8 cellular contexts compared by ENCODE assay signal in genomic region chr2:23532311-23533013, GRCh38.
A peak's percentile ranks its signal among the peaks of the same experiment; 100 is the strongest.
DNase-seq lines count a peak whose midpoint lies in the region; ATAC-seq and TF ChIP-seq lines count a peak whose summit lies in the region.

No MANE protein-coding gene starts in this region.

- in situ Hi-C loops in ACHN (cut with HindIII; ENCODE audit: low pct_ligation_motif_present, low pct_unique_long_range_greater_than_20kb, low sequenced_read_pairs) = no loop called here

- peak overlapping the region; percentile 94 for H3K27ac Mint-ChIP-seq in mesothelial cell of epicardium

- DNase-seq in NCI-H2081 (lab: John Stamatoyannopoulos, UW) (peak; percentile 40 to 65), NCI-H2081 treated with DMSO at 0.1 percent for 48 hours (lab: John Stamatoyannopoulos, UW) (no peak), mesothelial cell of epicardium (ENCODE audit: low spot score in 2 of 2, unreplicated experiment in 2 of 2) (peak in 1 of 2 experiments; percentile 60), ACHN (no peak), superior temporal gyrus (ENCODE audit: extremely low spot score) (no peak), Ammon's horn (ENCODE audit: low spot score) (no peak)
- peak; percentile 32 for DNase-seq in activated CD8-positive, alpha-beta memory T cell treated with anti-CD3 and anti-CD28 coated beads, Interleukin-2, amount 50 U/mL, for 4 hours

- TF ChIP-seq CTCF in mesothelial cell of epicardium (IDR thresholded peaks at IDR 0.05; ENCODE audit: unreplicated experiment) = no peak

- peak; percentile 60 for ATAC-seq in HG03558 (IDR thresholded peaks at IDR 0.05; ENCODE audit: extremely low read depth, unreplicated experiment)

- no peaks in the 10 kb centered on the region for H3K36me3 Mint-ChIP-seq in mesothelial cell of epicardium

- H3K27me3 Mint-ChIP-seq in mesothelial cell of epicardium (ENCODE audit: low read depth) = no peaks in the 10 kb centered on the region

- H3K9me3 Mint-ChIP-seq in mesothelial cell of epicardium = no peaks in the 10 kb centered on the region

- H3K4me1 Mint-ChIP-seq in mesothelial cell of epicardium = peaks cover 34% of the 10 kb centered on the region

- H3K4me3 Mint-ChIP-seq in mesothelial cell of epicardium = peak overlapping the region; percentile 42

Comparison
In these comparisons a context has a peak if more than half of its experiments do, and no peak if none do; other contexts are left out.
1. DNase-seq: peak in NCI-H2081 (2 of 2) and activated CD8-positive, alpha-beta memory T cell treated with anti-CD3 and anti-CD28 coated beads, Interleukin-2, amount 50 U/mL, for 4 hours (single experiment); none in NCI-H2081 treated with DMSO at 0.1 percent for 48 hours (single experiment), ACHN (single experiment), superior temporal gyrus (single experiment) and Ammon's horn (single experiment).